Comparison of ENCODE assay signal across 8 cellular contexts in genomic region chr6:125310994-125311649, GRCh38. TPM values are rescaled to one million over a fixed set of nuclear protein-coding genes. Genes with fewer than 3 reads are reported as not detected.
DNase-seq lines count a peak whose midpoint lies in the region; ATAC-seq and TF ChIP-seq lines count a peak whose summit lies in the region.

No MANE protein-coding gene starts in this region.

- H2BK15ac ChIP-seq in neuronal stem cell (ENCODE audit: low read length): no peak overlapping the region

- no peak overlapping the region for H3K4me3 ChIP-seq in BE2C (ENCODE audit: low read depth, low read length)
- H3K4me3 ChIP-seq in fibroblast of pulmonary artery (replicated peaks; ENCODE audit: low read depth, low read length): no peak overlapping the region
- no peak overlapping the region for H3K4me3 ChIP-seq in neuronal stem cell (ENCODE audit: low read length in 2 of 2)

- no peak overlapping the region for H3K18ac ChIP-seq in neuronal stem cell (ENCODE audit: low read length)

- H3K27me3 ChIP-seq in BE2C (peaks cover 7% of the 10 kb centered on the region), neuronal stem cell (ENCODE audit: control insufficient read depth in 3 of 3, insufficient read depth in 3 of 3, low read depth in 1 of 3, low read length in 3 of 3) (peaks cover 0 to 57% (median 0%) of the 10 kb centered on the region in 3 experiments)

- H2AK5ac ChIP-seq in neuronal stem cell (ENCODE audit: low read depth, low read length): no peak overlapping the region

- no peak overlapping the region for H3K23ac ChIP-seq in neuronal stem cell (ENCODE audit: low read depth, low read length, poor library complexity)

- H3K9me3 ChIP-seq in BE2C (no peaks in the 10 kb centered on the region), neuronal stem cell (replicated peaks in 1 of 2; ENCODE audit: control insufficient read depth in 2 of 2, insufficient read depth in 1 of 2, low read depth in 1 of 2, low read length in 2 of 2) (no peaks in the 10 kb centered on the region)

- TF ChIP-seq CTCF in BE2C (IDR thresholded peaks at IDR 0.05; ENCODE audit: low read depth, low read length) (peak; percentile 76), fibroblast of pulmonary artery (IDR thresholded peaks at IDR 0.05; ENCODE audit: low read length, missing control alignments) (peak; percentile 83)

- H4K91ac ChIP-seq in neuronal stem cell (ENCODE audit: low read depth, low read length, poor library complexity): no peak overlapping the region

- H3K4me1 ChIP-seq in BE2C: no peaks in the 10 kb centered on the region
- peaks cover 0 to 4% of the 10 kb centered on the region in 2 donors for H3K4me1 ChIP-seq in neuronal stem cell (ENCODE audit: control insufficient read depth in 2 of 2, insufficient read depth in 1 of 2, low read depth in 1 of 2, low read length in 2 of 2)

- no peak overlapping the region for H3K14ac ChIP-seq in neuronal stem cell (ENCODE audit: low read length)

- H3K36me3 ChIP-seq in BE2C: no peaks in the 10 kb centered on the region
- H3K36me3 ChIP-seq in neuronal stem cell (replicated peaks in 1 of 2; ENCODE audit: control insufficient read depth in 2 of 2, insufficient read depth in 2 of 2, low read length in 2 of 2): no peaks in the 10 kb centered on the region

- H3K9ac ChIP-seq in neuronal stem cell (ENCODE audit: low read depth, low read length, poor library complexity): no peak overlapping the region

- no peak overlapping the region for H2AFZ ChIP-seq in neuronal stem cell (ENCODE audit: low read length)

- peak overlapping the region; percentile 15 for H3K4me2 ChIP-seq in neuronal stem cell (ENCODE audit: insufficient read depth, low read length, poor library complexity, severe bottlenecking)

- no peak overlapping the region for H2BK5ac ChIP-seq in neuronal stem cell (ENCODE audit: low read length)

- no peak overlapping the region for H3K27ac ChIP-seq in neuronal stem cell (replicated peaks; ENCODE audit: low read length)

- ATAC-seq in GM18517 (IDR thresholded peaks at IDR 0.05; ENCODE audit: unreplicated experiment) (peak; percentile 89), HG02885 (IDR thresholded peaks at IDR 0.05; ENCODE audit: poor library complexity, unreplicated experiment) (peak; percentile 84)

- peak; percentile 20 for DNase-seq in BE2C
- peak; percentile 84 for DNase-seq in NCI-H146 (lab: John Stamatoyannopoulos, UW)
- DNase-seq in SW480 (ENCODE audit: low spot score): peak; percentile 74
- peak; percentile 82 for DNase-seq in fibroblast of pulmonary artery (ENCODE audit: low read depth)
- peak; percentile 36 for DNase-seq in neuronal stem cell (ENCODE audit: low spot score)
- no peak for DNase-seq in stimulated activated CD4-positive, alpha-beta T cell treated with anti-CD3 and anti-CD28 coated beads, Interleukin-12 subunit alpha, Interleukin-12 subunit beta, amount 100 ng/mL, for 4 hours

- H3K79me1 ChIP-seq in neuronal stem cell (ENCODE audit: low read depth, low read length): no peaks in the 10 kb centered on the region

- no peak overlapping the region for H3K4ac ChIP-seq in neuronal stem cell (ENCODE audit: low read length)

- H2BK120ac ChIP-seq in neuronal stem cell (ENCODE audit: low read depth, low read length): no peak overlapping the region

- H4K8ac ChIP-seq in neuronal stem cell (ENCODE audit: low read depth, low read length): no peak overlapping the region

- no peak overlapping the region for H2BK12ac ChIP-seq in neuronal stem cell (ENCODE audit: low read length)

- no CpG with 5 or more reads among the region's 7 CpGs for WGBS in neuronal stem cell (ENCODE audit: extremely low coverage in 2 of 2, insufficient read length in 2 of 2, insufficient replicate concordance in 1 of 2), 2 donors

RNA-seq across cellular contexts. Expression of gene HDDC2, which starts 9.4 kb away (rescaled TPM):
- polyA plus RNA-seq in BE2C (2012; ENCODE audit: insufficient read depth, insufficient read length, low read depth): 106 TPM
- 66.0 TPM for polyA plus RNA-seq in neuronal stem cell (2013, experiment 1 of 2)
- polyA plus RNA-seq in neuronal stem cell (2013, experiment 2 of 2): 65.0 TPM
